ENCODE assay signal across 9 cellular contexts in genomic region chr18:37253424-37254255, GRCh38.
DNase-seq lines count a peak whose midpoint lies in the region; ATAC-seq and TF ChIP-seq lines count a peak whose summit lies in the region.
"Had no signal": no experiment of that assay in that cellular context is flagged by ENCODE, and none has a peak within 500 bp of the region (broad histone marks: within the 10 kb centered on the region; RNA-seq: fewer than 3 reads in every experiment).

No MANE protein-coding gene starts in this region.

- no peak overlapping the region for H3K27ac ChIP-seq in endodermal cell (ENCODE audit: low read depth, low read length)
- no peak overlapping the region for H3K27ac ChIP-seq in ovary
- H3K27ac ChIP-seq: neutrophil had no signal

- H3K36me3 ChIP-seq in endodermal cell (ENCODE audit: control insufficient read depth, insufficient read depth, low read length) (no peaks in the 10 kb centered on the region), ovary (no peaks in the 10 kb centered on the region)
- H3K36me3 ChIP-seq: neutrophil had no signal

- intact Hi-C loops in ovary (cut with DNase I), result no loop called here

- H3K9me3 Mint-ChIP-seq in endodermal cell, result no peaks in the 10 kb centered on the region

- peaks cover 47% of the 10 kb centered on the region for H3K27me3 ChIP-seq in endodermal cell (ENCODE audit: control insufficient read depth, insufficient read depth, low read length, poor library complexity, severe bottlenecking)
- no peaks in the 10 kb centered on the region for H3K27me3 ChIP-seq in ovary

- H3K9ac ChIP-seq in endodermal cell (ENCODE audit: extremely low read depth, low read length, poor library complexity, severe bottlenecking), result peak overlapping the region; percentile 20

- ATAC-seq in HG03280 (IDR thresholded peaks at IDR 0.05; ENCODE audit: unreplicated experiment), result no peak

- TF ChIP-seq CTCF in endodermal cell (conservative IDR thresholded peaks at IDR 0.05) (peak; percentile 62), ovary (IDR thresholded peaks at IDR 0.05) (no peak)

- TF ChIP-seq POLR2A in ovary (IDR thresholded peaks at IDR 0.05), result no peak

- TF ChIP-seq RAD21 in Ishikawa (IDR thresholded peaks at IDR 0.05; ENCODE audit: low read depth), result no peak

- H3K4me1 ChIP-seq in endodermal cell (ENCODE audit: control insufficient read depth, insufficient read depth, low read length) (peaks cover 3% of the 10 kb centered on the region), ovary (ENCODE audit: insufficient read depth) (no peaks in the 10 kb centered on the region)

- no peaks in the 10 kb centered on the region for H3K36me3 Mint-ChIP-seq in endodermal cell (ENCODE audit: low read depth)

- peak; percentile 49 for DNase-seq in DMS53 treated with DMSO at 0.1 percent for 48 hours (lab: John Stamatoyannopoulos, UW; ENCODE audit: unreplicated experiment)
- DNase-seq in endodermal cell, result peak; percentile 88
- DNase-seq in ovary, result peak in 2 of 5 donors; percentile 32 to 36
- no peak for DNase-seq in NCI-H524 treated with DMSO at 0.1 percent for 48 hours (lab: John Stamatoyannopoulos, UW)
- DNase-seq in kidney glomerular epithelial cell (lab: John Stamatoyannopoulos, UW), result no peak
- DNase-seq in NCI-H2081 treated with DMSO at 0.1 percent for 48 hours (lab: John Stamatoyannopoulos, UW), result no peak

- peak overlapping the region; percentile 66 for H3K4me3 Mint-ChIP-seq in endodermal cell

- H3K9me3 ChIP-seq in endodermal cell (ENCODE audit: control insufficient read depth, low read length) (no peaks in the 10 kb centered on the region), ovary (no peaks in the 10 kb centered on the region)
- H3K9me3 ChIP-seq: neutrophil had no signal

- TF ChIP-seq EP300 in Ishikawa (IDR thresholded peaks at IDR 0.05; ENCODE audit: borderline replicate concordance), result no peak
- no peak for TF ChIP-seq EP300 in ovary (IDR thresholded peaks at IDR 0.05)

- H3K4me1 Mint-ChIP-seq in endodermal cell, result peaks cover 17% of the 10 kb centered on the region

- peak overlapping the region; percentile 81 for H3K4me3 ChIP-seq in endodermal cell (ENCODE audit: low read length)
- H3K4me3 ChIP-seq in ovary, result peak overlapping the region; percentile 21

- WGBS in endodermal cell (ENCODE audit: insufficient coverage in 1 of 2, insufficient read length in 1 of 2), 2 experiments, result 2 to 3% methylated on average over 16 to 84 of the region's 86 CpGs
- WGBS in ovary, 3 donors, result 11 to 34% (median 25%) methylated on average over 20 to 86 of the region's 86 CpGs

- no peak overlapping the region for H3K27ac Mint-ChIP-seq in endodermal cell

- peaks cover 64% of the 10 kb centered on the region for H3K27me3 Mint-ChIP-seq in endodermal cell (ENCODE audit: insufficient read depth)

TF ChIP-seq in Ishikawa, 13 proteins besides CTCF, POLR2A, EP300 and RAD21:
- TF ChIP-seq NFIC (IDR thresholded peaks at IDR 0.05), result no peak
- no peak for TF ChIP-seq TAF1 (IDR thresholded peaks at IDR 0.05; ENCODE audit: low read depth)
- TF ChIP-seq ZBTB7A (IDR thresholded peaks at IDR 0.05; ENCODE audit: low read depth), result peak; percentile 5; the same call in 1 of the 2 replicates
- TF ChIP-seq, protein P1, sequence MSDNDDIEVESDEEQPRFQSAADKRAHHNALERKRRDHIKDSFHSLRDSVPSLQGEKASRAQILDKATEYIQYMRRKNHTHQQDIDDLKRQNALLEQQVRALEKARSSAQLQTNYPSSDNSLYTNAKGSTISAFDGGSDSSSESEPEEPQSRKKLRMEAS (IDR thresholded peaks at IDR 0.05), result peak; percentile 93

Comparison
In these comparisons a context has a peak if more than half of its experiments do, and no peak if none do; other contexts are left out.
1. DNase-seq: peak in DMS53 treated with DMSO at 0.1 percent for 48 hours (single experiment) and endodermal cell (single experiment); none in NCI-H524 treated with DMSO at 0.1 percent for 48 hours (single experiment), kidney glomerular epithelial cell (single experiment) and NCI-H2081 treated with DMSO at 0.1 percent for 48 hours (single experiment).